8 cellular contexts compared by ENCODE assay signal in genomic region chr19:10601999-10602329, GRCh38. TPM values are rescaled to one million over a fixed set of nuclear protein-coding genes. Genes with fewer than 3 reads are reported as not detected.
A peak's percentile ranks its signal among the peaks of the same experiment; 100 is the strongest.
DNase-seq lines count a peak whose midpoint lies in the region; ATAC-seq and TF ChIP-seq lines count a peak whose summit lies in the region.

No MANE protein-coding gene starts in this region.

- no peak for TF ChIP-seq EP300 in gastroesophageal sphincter (IDR thresholded peaks at IDR 0.05)

- peak overlapping the region; percentile 74 for H3K4me3 Mint-ChIP-seq in activated CD4-positive, alpha-beta T cell treated with anti-CD3 and anti-CD28 coated beads, Interleukin-2, amount 10 ng/mL, durations not matched to agents 24 days and 14 days
- H3K4me3 Mint-ChIP-seq in T-helper 17 cell, result peak overlapping the region; percentile 76
- peak overlapping the region; percentile 90 to 94 for H3K4me3 Mint-ChIP-seq in stimulated activated naive B cell treated with anti-CD40 and anti-IgM and Interleukin-4, amounts not matched to agents 10 μg/mL and 1 μg/mL and 100 μg/mL, for 72 hours

- peaks cover 8% of the 10 kb centered on the region for H3K36me3 Mint-ChIP-seq in activated CD4-positive, alpha-beta T cell treated with anti-CD3 and anti-CD28 coated beads, Interleukin-2, amount 10 ng/mL, durations not matched to agents 24 days and 14 days (ENCODE audit: low read depth)
- H3K36me3 Mint-ChIP-seq in T-helper 17 cell (ENCODE audit: low read depth), result peaks cover 4% of the 10 kb centered on the region
- H3K36me3 Mint-ChIP-seq in stimulated activated naive B cell treated with anti-CD40 and anti-IgM and Interleukin-4, amounts not matched to agents 10 μg/mL and 1 μg/mL and 100 μg/mL, for 72 hours, result peaks cover 11 to 16% of the 10 kb centered on the region in 2 donors

- peak overlapping the region in 1 of 2 donors; percentile 99 for H3K4me3 ChIP-seq in gastroesophageal sphincter

- H3K4me1 Mint-ChIP-seq in activated CD4-positive, alpha-beta T cell treated with anti-CD3 and anti-CD28 coated beads, Interleukin-2, amount 10 ng/mL, durations not matched to agents 24 days and 14 days, result peaks cover 20% of the 10 kb centered on the region
- peaks cover 20% of the 10 kb centered on the region for H3K4me1 Mint-ChIP-seq in T-helper 17 cell
- peaks cover 18 to 42% of the 10 kb centered on the region in 2 donors for H3K4me1 Mint-ChIP-seq in stimulated activated naive B cell treated with anti-CD40 and anti-IgM and Interleukin-4, amounts not matched to agents 10 μg/mL and 1 μg/mL and 100 μg/mL, for 72 hours

- H3K27me3 ChIP-seq in gastroesophageal sphincter, result peaks cover 11% of the 10 kb centered on the region

- no peaks in the 10 kb centered on the region for H3K9me3 Mint-ChIP-seq in activated CD4-positive, alpha-beta T cell treated with anti-CD3 and anti-CD28 coated beads, Interleukin-2, amount 10 ng/mL, durations not matched to agents 24 days and 14 days
- no peaks in the 10 kb centered on the region for H3K9me3 Mint-ChIP-seq in stimulated activated naive B cell treated with anti-CD40 and anti-IgM and Interleukin-4, amounts not matched to agents 10 μg/mL and 1 μg/mL and 100 μg/mL, for 72 hours

- no peaks in the 10 kb centered on the region for H3K36me3 ChIP-seq in gastroesophageal sphincter

- WGBS in gastroesophageal sphincter (ENCODE audit: low coverage in 1 of 2), 2 donors, result 22 to 50% methylated on average over 1 to 6 of the region's 7 CpGs

- no peak for TF ChIP-seq CTCF in gastroesophageal sphincter (IDR thresholded peaks at IDR 0.05)

- H3K4me1 ChIP-seq in gastroesophageal sphincter, result peaks cover 0 to 32% (median 14%) of the 10 kb centered on the region in 3 donors

- no peak for ATAC-seq in T-helper 17 cell
- ATAC-seq in gastroesophageal sphincter, result no peak
- no peak for ATAC-seq in stimulated activated naive B cell treated with anti-CD40 and anti-IgM and Interleukin-4, amounts not matched to agents 10 μg/mL and 1 μg/mL and 100 μg/mL, for 72 hours (replicated peaks)

- H3K27ac ChIP-seq in gastroesophageal sphincter, result peak overlapping the region in 3 of 4 donors; percentile 30 to 95 (median 91)

- H3K9me3 ChIP-seq in T-helper 17 cell (ENCODE audit: control insufficient read depth, low read length, poor library complexity, severe bottlenecking), result no peaks in the 10 kb centered on the region
- H3K9me3 ChIP-seq in gastroesophageal sphincter, result no peaks in the 10 kb centered on the region

- TF ChIP-seq POLR2A in gastroesophageal sphincter (IDR thresholded peaks at IDR 0.05), result no peak

- intact Hi-C loops in activated CD4-positive, alpha-beta T cell treated with anti-CD3 and anti-CD28 coated beads, Interleukin-2, amount 10 ng/mL, durations not matched to agents 24 days and 14 days (cut with micrococcal nuclease), result loop anchor here (1.0 kb wide), 2 partner anchors 36 to 52 kb away; partner anchors contain the start of genes ILF3 and KRI1

- peak overlapping the region; percentile 80 for H3K27ac Mint-ChIP-seq in activated CD4-positive, alpha-beta T cell treated with anti-CD3 and anti-CD28 coated beads, Interleukin-2, amount 10 ng/mL, durations not matched to agents 24 days and 14 days
- H3K27ac Mint-ChIP-seq in T-helper 17 cell, result no peak overlapping the region
- peak overlapping the region; percentile 67 for H3K27ac Mint-ChIP-seq in stimulated activated naive B cell treated with anti-CD40 and anti-IgM and Interleukin-4, amounts not matched to agents 10 μg/mL and 1 μg/mL and 100 μg/mL, for 72 hours

- H3K27me3 Mint-ChIP-seq in activated CD4-positive, alpha-beta T cell treated with anti-CD3 and anti-CD28 coated beads, Interleukin-2, amount 10 ng/mL, durations not matched to agents 24 days and 14 days, result peaks cover 12% of the 10 kb centered on the region
- H3K27me3 Mint-ChIP-seq in T-helper 17 cell, result no peaks in the 10 kb centered on the region
- H3K27me3 Mint-ChIP-seq in stimulated activated naive B cell treated with anti-CD40 and anti-IgM and Interleukin-4, amounts not matched to agents 10 μg/mL and 1 μg/mL and 100 μg/mL, for 72 hours, result no peaks in the 10 kb centered on the region

- no peak for DNase-seq in activated CD4-positive, alpha-beta T cell treated with anti-CD3 and anti-CD28 coated beads, Interleukin-2, amount 10 ng/mL, durations not matched to agents 24 days and 14 days
- no peak for DNase-seq in activated CD4-positive, alpha-beta T cell treated with anti-CD3 and anti-CD28 coated beads, Interleukin-2, amount 50 U/mL, for 48 hours
- DNase-seq in T-helper 17 cell, result no peak
- no peak for DNase-seq in stimulated activated naive B cell treated with anti-CD40 and anti-IgM and Interleukin-4, amounts not matched to agents 10 μg/mL and 1 μg/mL and 100 μg/mL, for 72 hours
- no peak for DNase-seq in NCI-H1694 (lab: John Stamatoyannopoulos, UW)
- DNase-seq in HuH-7.5 (ENCODE audit: low spot score), result no peak
- no peak for DNase-seq in SHP77 treated with DMSO at 0.1 percent for 48 hours (lab: John Stamatoyannopoulos, UW)

RNA-seq across cellular contexts. Expression of gene AP1M2, which starts 14.9 kb away (rescaled TPM):
- not detected in 2 replicates for total RNA-seq in activated CD4-positive, alpha-beta T cell treated with anti-CD3 and anti-CD28 coated beads, Interleukin-2, amount 10 ng/mL, durations not matched to agents 24 days and 14 days
- 1 to 10 TPM in 1 of 2 donors, not detected in 1; 2.0 TPM for total RNA-seq in T-helper 17 cell
- 10 to 100 TPM in 1 of 4 donors, not detected in 3; 13.2 TPM for total RNA-seq in gastroesophageal sphincter

RNA-seq across cellular contexts. Expression of gene SLC44A2, which starts 23.4 kb away (rescaled TPM):
- 85.5 and 98.6 TPM in 2 replicates for total RNA-seq in activated CD4-positive, alpha-beta T cell treated with anti-CD3 and anti-CD28 coated beads, Interleukin-2, amount 10 ng/mL, durations not matched to agents 24 days and 14 days
- total RNA-seq in T-helper 17 cell, result 100 to 1,000 TPM; 186 to 200 TPM
- total RNA-seq in gastroesophageal sphincter, result 10 to 100 TPM; 34.3 to 51.7 (median 41.5) TPM

RNA-seq across cellular contexts. Expression of gene CDKN2D, which starts 33.2 kb away (rescaled TPM):
- total RNA-seq in activated CD4-positive, alpha-beta T cell treated with anti-CD3 and anti-CD28 coated beads, Interleukin-2, amount 10 ng/mL, durations not matched to agents 24 days and 14 days, result 41.0 and 44.2 TPM in 2 replicates
- total RNA-seq in T-helper 17 cell (10 to 100 TPM; 71.0 to 83.3 TPM), gastroesophageal sphincter (10 to 100 TPM in 2 of 4 donors, 1 to 10 TPM in 2; 5.4 to 15.9 (median 10.6) TPM)

RNA-seq across cellular contexts. Expression of gene KRI1, which starts 36.2 kb away (rescaled TPM):
- total RNA-seq in activated CD4-positive, alpha-beta T cell treated with anti-CD3 and anti-CD28 coated beads, Interleukin-2, amount 10 ng/mL, durations not matched to agents 24 days and 14 days, result 84.0 and 90.6 TPM in 2 replicates
- total RNA-seq in T-helper 17 cell (10 to 100 TPM; 33.9 to 43.7 TPM), gastroesophageal sphincter (10 to 100 TPM; 16.0 to 28.0 (median 20.1) TPM)

RNA-seq across cellular contexts. Expression of gene ILF3, which starts 52.2 kb away (rescaled TPM):
- total RNA-seq in activated CD4-positive, alpha-beta T cell treated with anti-CD3 and anti-CD28 coated beads, Interleukin-2, amount 10 ng/mL, durations not matched to agents 24 days and 14 days, result 588 TPM in 2 replicates
- 100 to 1,000 TPM; 428 to 456 TPM for total RNA-seq in T-helper 17 cell
- total RNA-seq in gastroesophageal sphincter, result 100 to 1,000 TPM in 3 of 4 donors, 10 to 100 TPM in 1; 67.2 to 128 (median 120) TPM
